19 cellular contexts compared by ENCODE assay signal in genomic region chr4:140705625-140706275, GRCh38. TPM values are rescaled to one million over a fixed set of nuclear protein-coding genes. Genes with fewer than 3 reads are reported as not detected.
"Had no signal": no experiment of that assay in that cellular context is flagged by ENCODE, and none has a peak within 500 bp of the region (broad histone marks: within the 10 kb centered on the region; RNA-seq: fewer than 3 reads in every experiment).

No MANE protein-coding gene starts in this region.

- DNase-seq: activated CD4-positive, alpha-beta T cell treated with anti-CD3 and anti-CD28 coated beads for 4 hours; activated CD8-positive, alpha-beta memory T cell treated with anti-CD3 and anti-CD28 coated beads, Interleukin-2, amount 50 U/mL, for 4 hours; activated CD8-positive, alpha-beta T cell treated with anti-CD3 and anti-CD28 coated beads for 36 hours; activated gamma-delta T cell treated with Interleukin-2 at 50 U/mL for 16 hours; activated naive CD8-positive, alpha-beta T cell treated with anti-CD3 and anti-CD28 coated beads for 36 hours; activated T-cell treated with anti-CD3 and anti-CD28 coated beads, Interleukin-2, amount 50 U/mL, for 72 hours; aorta; effector CD8-positive, alpha-beta T cell; kidney; left ventricle myocardium inferior; mesenchymal stem cell; ovary; retina; T-cell had no signal

- H3K27me3 ChIP-seq: gastroesophageal sphincter, ovary, tibial nerve had no signal

- H3K36me3 Mint-ChIP-seq: activated naive CD8-positive, alpha-beta T cell treated with anti-CD3 and anti-CD28 coated beads for 36 hours; T-cell had no signal

- H3K9me3 ChIP-seq: gastroesophageal sphincter, left ventricle myocardium inferior, ovary, tibial nerve had no signal

- H3K27ac Mint-ChIP-seq: activated CD8-positive, alpha-beta T cell treated with anti-CD3 and anti-CD28 coated beads for 36 hours; activated naive CD8-positive, alpha-beta T cell treated with anti-CD3 and anti-CD28 coated beads for 36 hours; activated T-cell treated with anti-CD3 and anti-CD28 coated beads, Interleukin-2, amount 50 U/mL, for 72 hours; T-cell had no signal

- H3K4me1 Mint-ChIP-seq: activated naive CD8-positive, alpha-beta T cell treated with anti-CD3 and anti-CD28 coated beads for 36 hours had no signal

- H3K27ac ChIP-seq: epithelial cell of prostate, gastroesophageal sphincter, left ventricle myocardium inferior, ovary, tibial nerve, VCaP had no signal

- H3K36me3 ChIP-seq: ovary had no signal

- ATAC-seq: activated CD8-positive, alpha-beta T cell treated with anti-CD3 and anti-CD28 coated beads for 36 hours; activated T-cell treated with anti-CD3 and anti-CD28 coated beads, Interleukin-2, amount 50 U/mL, for 72 hours; gastroesophageal sphincter; T-cell had no signal

- H3K4me3 Mint-ChIP-seq: activated CD8-positive, alpha-beta T cell treated with anti-CD3 and anti-CD28 coated beads for 36 hours; activated naive CD8-positive, alpha-beta T cell treated with anti-CD3 and anti-CD28 coated beads for 36 hours; activated T-cell treated with anti-CD3 and anti-CD28 coated beads, Interleukin-2, amount 50 U/mL, for 72 hours; neural crest cell; T-cell had no signal

- H3K4me3 ChIP-seq: gastroesophageal sphincter, left ventricle myocardium inferior, ovary, tibial nerve had no signal

- H3K9me3 Mint-ChIP-seq: activated CD8-positive, alpha-beta T cell treated with anti-CD3 and anti-CD28 coated beads for 36 hours; activated naive CD8-positive, alpha-beta T cell treated with anti-CD3 and anti-CD28 coated beads for 36 hours; activated T-cell treated with anti-CD3 and anti-CD28 coated beads, Interleukin-2, amount 50 U/mL, for 72 hours; T-cell had no signal

- H3K27me3 Mint-ChIP-seq: activated CD8-positive, alpha-beta T cell treated with anti-CD3 and anti-CD28 coated beads for 36 hours; activated naive CD8-positive, alpha-beta T cell treated with anti-CD3 and anti-CD28 coated beads for 36 hours had no signal

RNA-seq across cellular contexts. Expression of gene TBC1D9, which starts 50.4 kb away (rescaled TPM):
- total RNA-seq: activated CD8-positive, alpha-beta T cell treated with anti-CD3 and anti-CD28 coated beads for 36 hours; activated T-cell treated with anti-CD3 and anti-CD28 coated beads, Interleukin-2, amount 50 U/mL, for 72 hours had no signal
